18 cellular contexts compared by ENCODE assay signal in genomic region chr11:35540526-35540925, GRCh38. TPM values are rescaled to one million over a fixed set of nuclear protein-coding genes. Genes with fewer than 3 reads are reported as not detected.
DNase-seq lines count a peak whose midpoint lies in the region; ATAC-seq and TF ChIP-seq lines count a peak whose summit lies in the region.
"Had no signal": no experiment of that assay in that cellular context is flagged by ENCODE, and none has a peak within 500 bp of the region (broad histone marks: within the 10 kb centered on the region; RNA-seq: fewer than 3 reads in every experiment).

No MANE protein-coding gene starts in this region.

- peak; percentile 54 for DNase-seq in AG10803 (ENCODE audit: low read depth)
- peak; percentile 51 for DNase-seq in M059J (ENCODE audit: low read depth)
- DNase-seq in choroid plexus epithelial cell (ENCODE audit: low read depth): peak; percentile 38
- peak; percentile 47 for DNase-seq in myocyte (ENCODE audit: low read depth)
- no peak for DNase-seq in activated CD4-positive, CD25-positive, alpha-beta regulatory T cell (lab: John Stamatoyannopoulos, UW)
- DNase-seq in activated T-cell treated with anti-CD3 and anti-CD28 coated beads, Interleukin-2, amount 50 U/mL, for 48 hours: no peak
- DNase-seq: activated effector memory CD4-positive, alpha-beta T cell treated with anti-CD3 and anti-CD28 coated beads, Interleukin-2, amount 50 U/mL, for 16 hours; COR-L47; endodermal cell; NCI-H526 treated with DMSO at 0.1 percent for 48 hours; nephron progenitor cell; SJCRH30; upper lobe of left lung had no signal

- TF ChIP-seq CTCF in AG10803 (conservative IDR thresholded peaks at IDR 0.05; ENCODE audit: low read length): no peak
- no peak for TF ChIP-seq CTCF in choroid plexus epithelial cell (conservative IDR thresholded peaks at IDR 0.05; ENCODE audit: low read depth, low read length)

- no peaks in the 10 kb centered on the region for H3K36me3 Mint-ChIP-seq in activated T-helper 17 cell treated with anti-CD3 and anti-CD28 coated beads, Interleukin-2, amount 50 U/mL, for 72 hours (ENCODE audit: low read depth)
- H3K36me3 Mint-ChIP-seq: stimulated activated memory B cell treated with anti-CD40 and anti-IgM and Interleukin-4, amounts not matched to agents 10 μg/mL and 1 μg/mL and 100 μg/mL, for 72 hours had no signal

- H3K27ac Mint-ChIP-seq in activated T-helper 17 cell treated with anti-CD3 and anti-CD28 coated beads, Interleukin-2, amount 50 U/mL, for 72 hours: no peak overlapping the region
- H3K27ac Mint-ChIP-seq: endodermal cell; nephron progenitor cell; stimulated activated memory B cell treated with anti-CD40 and anti-IgM and Interleukin-4, amounts not matched to agents 10 μg/mL and 1 μg/mL and 100 μg/mL, for 72 hours had no signal

- no peaks in the 10 kb centered on the region for H3K9me3 Mint-ChIP-seq in activated T-helper 17 cell treated with anti-CD3 and anti-CD28 coated beads, Interleukin-2, amount 50 U/mL, for 72 hours
- H3K9me3 Mint-ChIP-seq: nephron progenitor cell; stimulated activated memory B cell treated with anti-CD40 and anti-IgM and Interleukin-4, amounts not matched to agents 10 μg/mL and 1 μg/mL and 100 μg/mL, for 72 hours had no signal

- no peak for ATAC-seq in activated T-helper 17 cell treated with anti-CD3 and anti-CD28 coated beads, Interleukin-2, amount 50 U/mL, for 72 hours (replicated peaks)
- ATAC-seq in GM18502 (IDR thresholded peaks at IDR 0.05; ENCODE audit: poor library complexity, unreplicated experiment): no peak
- ATAC-seq: stimulated activated memory B cell treated with anti-CD40 and anti-IgM and Interleukin-4, amounts not matched to agents 10 μg/mL and 1 μg/mL and 100 μg/mL, for 72 hours had no signal

- H3K4me3 Mint-ChIP-seq in activated T-helper 17 cell treated with anti-CD3 and anti-CD28 coated beads, Interleukin-2, amount 50 U/mL, for 72 hours: no peak overlapping the region
- H3K4me3 Mint-ChIP-seq: endodermal cell; nephron progenitor cell; stimulated activated memory B cell treated with anti-CD40 and anti-IgM and Interleukin-4, amounts not matched to agents 10 μg/mL and 1 μg/mL and 100 μg/mL, for 72 hours had no signal

- H3K4me3 ChIP-seq in AG10803 (ENCODE audit: low read length) (no peak overlapping the region), choroid plexus epithelial cell (ENCODE audit: low read depth, low read length) (no peak overlapping the region)
- H3K4me3 ChIP-seq: lung, psoas muscle, SJCRH30, upper lobe of left lung had no signal

- no peaks in the 10 kb centered on the region for H3K4me1 Mint-ChIP-seq in activated T-helper 17 cell treated with anti-CD3 and anti-CD28 coated beads, Interleukin-2, amount 50 U/mL, for 72 hours
- H3K4me1 Mint-ChIP-seq: stimulated activated memory B cell treated with anti-CD40 and anti-IgM and Interleukin-4, amounts not matched to agents 10 μg/mL and 1 μg/mL and 100 μg/mL, for 72 hours had no signal

- peaks cover 24% of the 10 kb centered on the region for H3K27me3 Mint-ChIP-seq in activated T-helper 17 cell treated with anti-CD3 and anti-CD28 coated beads, Interleukin-2, amount 50 U/mL, for 72 hours

RNA-seq across cellular contexts. Expression of gene PAMR1, which starts 15.1 kb away (rescaled TPM):
- total RNA-seq in M059J (2014; rRNA removed; shearing (Covaris generic)): not detected in 2 replicates
- total RNA-seq in myocyte: 1.2 and 3.8 TPM in 2 replicates
- 2.7 TPM for polyA plus RNA-seq in myocyte (2012)
- not detected for total RNA-seq in activated T-helper 17 cell treated with anti-CD3 and anti-CD28 coated beads, Interleukin-2, amount 50 U/mL, for 72 hours

Comparison
In these comparisons a context has a peak if more than half of its experiments do, and no peak if none do; other contexts are left out.
1. DNase-seq: peak in AG10803 (single experiment), M059J (single experiment), choroid plexus epithelial cell (single experiment) and myocyte (single experiment); none in activated CD4-positive, CD25-positive, alpha-beta regulatory T cell (0 of 4) and activated T-cell treated with anti-CD3 and anti-CD28 coated beads, Interleukin-2, amount 50 U/mL, for 48 hours (0 of 2).